Comparison of ENCODE assay signal across 2 cellular contexts in genomic region chr11:29962243-29962642, GRCh38.
TF ChIP-seq lines count a peak whose summit lies in the region.

No MANE protein-coding gene starts in this region.

TF ChIP-seq in SK-N-SH, 30 proteins besides CTCF, POLR2A, EP300 and RAD21 (continued from another document):
- TF ChIP-seq REST (IDR thresholded peaks at IDR 0.05; ENCODE audit: low read depth, low read length) (no peak), MEF2A (IDR thresholded peaks at IDR 0.05; ENCODE audit: borderline replicate concordance, low read depth) (no peak)
TF ChIP-seq in SK-N-SH: peak in this region for 0.

TF ChIP-seq in SK-N-SH treated with all-trans-retinoic acid at 6 μM for 48 hours, 23 proteins besides CTCF, POLR2A, EP300 and RAD21 (continued from another document):
- TF ChIP-seq PATZ1 (CRISPR knock-in tag; IDR thresholded peaks at IDR 0.05; ENCODE audit: borderline replicate concordance) (no peak), CSDC2 (CRISPR knock-in tag; IDR thresholded peaks at IDR 0.05) (no peak), ZFP30 (CRISPR knock-in tag; IDR thresholded peaks at IDR 0.05) (no peak), CREB5 (CRISPR knock-in tag; IDR thresholded peaks at IDR 0.05; ENCODE audit: low read depth) (no peak), ISL1 (CRISPR knock-in tag; IDR thresholded peaks at IDR 0.05) (no peak)
